Comparison of ENCODE assay signal across 10 cellular contexts in genomic region chr4:89598602-89599001, GRCh38.
DNase-seq lines count a peak whose midpoint lies in the region; ATAC-seq and TF ChIP-seq lines count a peak whose summit lies in the region.
"Had no signal": no experiment of that assay in that cellular context is flagged by ENCODE, and none has a peak within 500 bp of the region (broad histone marks: within the 10 kb centered on the region; RNA-seq: fewer than 3 reads in every experiment).

No MANE protein-coding gene starts in this region.

- DNase-seq in A172 (ENCODE audit: low spot score), result peak; percentile 16
- DNase-seq in GM13977 (ENCODE audit: low spot score), result no peak
- DNase-seq in OCI-LY7 (ENCODE audit: low spot score), result peak; percentile 5
- DNase-seq in fibroblast of mammary gland (ENCODE audit: low read depth), result peak; percentile 32
- no peak for DNase-seq in stimulated activated CD8-positive, alpha-beta memory T cell treated with anti-CD3 and anti-CD28 coated beads, Interleukin-4, amount 100 ng/mL, for 48 hours
- DNase-seq in activated naive CD4-positive, alpha-beta T cell treated with anti-CD3 and anti-CD28 coated beads, Interleukin-2, amount 50 U/mL, for 16 hours, result no peak
- DNase-seq: activated B cell treated with CpG ODN at 0.5 μM for 24 hours, gastrocnemius medialis had no signal

- H3K4me3 ChIP-seq in OCI-LY7 (ENCODE audit: low read depth, low read length, poor library complexity, severe bottlenecking) (no peak overlapping the region), fibroblast of mammary gland (ENCODE audit: control insufficient read depth, low read depth, low read length) (no peak overlapping the region)
- H3K4me3 ChIP-seq: gastrocnemius medialis had no signal

- H4K20me1 ChIP-seq in OCI-LY7 (ENCODE audit: insufficient read depth, low read length), result no peaks in the 10 kb centered on the region

- H3K79me2 ChIP-seq in OCI-LY7 (ENCODE audit: insufficient read depth, low read depth, low read length), result no peaks in the 10 kb centered on the region

- POLR2A ChIA-PET in OCI-LY7 (lab: Charles Lee), result no interaction called here

- no TSS peak for BruUV-seq in OCI-LY7 (replicated peaks; lab: Mats Ljungman, UMichigan)

- no peaks in the 10 kb centered on the region for H3K9me2 ChIP-seq in OCI-LY7 (ENCODE audit: insufficient read depth, low read length)

- H3K36me3 ChIP-seq in OCI-LY7 (ENCODE audit: insufficient read depth, low read length), result no peaks in the 10 kb centered on the region
- H3K36me3 ChIP-seq: gastrocnemius medialis had no signal

- ATAC-seq in GM18861 (IDR thresholded peaks at IDR 0.05; ENCODE audit: unreplicated experiment), result no peak
- no peak for ATAC-seq in GM19452 (IDR thresholded peaks at IDR 0.05; ENCODE audit: unreplicated experiment)
- ATAC-seq: gastrocnemius medialis had no signal

- CTCF ChIA-PET in OCI-LY7 (lab: Charles Lee; ENCODE audit: unreplicated experiment), result no interaction called here

- intact Hi-C loops in OCI-LY7 (cut with micrococcal nuclease; ENCODE audit: unreplicated experiment), result loop anchor here (5.0 kb wide), 1 partner anchor 304 kb away; no protein-coding TSS in a partner anchor

- no peaks in the 10 kb centered on the region for H3K4me1 ChIP-seq in OCI-LY7 (ENCODE audit: insufficient read depth, low read length, poor library complexity, severe bottlenecking)
- H3K4me1 ChIP-seq: gastrocnemius medialis had no signal

- no peak overlapping the region for H3K4me2 ChIP-seq in OCI-LY7 (ENCODE audit: low read length)

- H3K9me3 ChIP-seq in OCI-LY7 (ENCODE audit: low read length), result no peaks in the 10 kb centered on the region
- H3K9me3 ChIP-seq: gastrocnemius medialis had no signal

- no peak overlapping the region for H2AFZ ChIP-seq in OCI-LY7 (ENCODE audit: low read length)

- TF ChIP-seq CTCF in GM13977 (IDR thresholded peaks at IDR 0.05; ENCODE audit: extremely low read depth, insufficient read depth, missing control alignments), result peak; percentile 27
- peak; percentile 61 for TF ChIP-seq CTCF in OCI-LY7 (conservative IDR thresholded peaks at IDR 0.05; ENCODE audit: low read length)
- peak; percentile 39 for TF ChIP-seq CTCF in fibroblast of mammary gland (conservative IDR thresholded peaks at IDR 0.05; ENCODE audit: control insufficient read depth, insufficient read depth, low read depth, low read length)

- no peak overlapping the region for H3K27ac ChIP-seq in OCI-LY7 (ENCODE audit: low read depth, low read length, poor library complexity, severe bottlenecking)
- H3K27ac ChIP-seq: gastrocnemius medialis had no signal

- in situ Hi-C loops in GM13977 (cut with MboI; ENCODE audit: low pct_unique_long_range_greater_than_20kb, low sequenced_read_pairs, unreplicated experiment), result no loop called here

Comparison
In these comparisons a context has a peak if more than half of its experiments do, and no peak if none do; other contexts are left out.
1. DNase-seq: peak in A172 (single experiment), OCI-LY7 (single experiment) and fibroblast of mammary gland (single experiment); none in GM13977 (single experiment), stimulated activated CD8-positive, alpha-beta memory T cell treated with anti-CD3 and anti-CD28 coated beads, Interleukin-4, amount 100 ng/mL, for 48 hours (single experiment) and activated naive CD4-positive, alpha-beta T cell treated with anti-CD3 and anti-CD28 coated beads, Interleukin-2, amount 50 U/mL, for 16 hours (single experiment).
2. Peak in every context shown above with its lines, with median percentiles within 50 percentile points of each other: CTCF ChIP-seq.